Comparison of ENCODE assay signal across 25 cellular contexts in the genomic region with DNA sequence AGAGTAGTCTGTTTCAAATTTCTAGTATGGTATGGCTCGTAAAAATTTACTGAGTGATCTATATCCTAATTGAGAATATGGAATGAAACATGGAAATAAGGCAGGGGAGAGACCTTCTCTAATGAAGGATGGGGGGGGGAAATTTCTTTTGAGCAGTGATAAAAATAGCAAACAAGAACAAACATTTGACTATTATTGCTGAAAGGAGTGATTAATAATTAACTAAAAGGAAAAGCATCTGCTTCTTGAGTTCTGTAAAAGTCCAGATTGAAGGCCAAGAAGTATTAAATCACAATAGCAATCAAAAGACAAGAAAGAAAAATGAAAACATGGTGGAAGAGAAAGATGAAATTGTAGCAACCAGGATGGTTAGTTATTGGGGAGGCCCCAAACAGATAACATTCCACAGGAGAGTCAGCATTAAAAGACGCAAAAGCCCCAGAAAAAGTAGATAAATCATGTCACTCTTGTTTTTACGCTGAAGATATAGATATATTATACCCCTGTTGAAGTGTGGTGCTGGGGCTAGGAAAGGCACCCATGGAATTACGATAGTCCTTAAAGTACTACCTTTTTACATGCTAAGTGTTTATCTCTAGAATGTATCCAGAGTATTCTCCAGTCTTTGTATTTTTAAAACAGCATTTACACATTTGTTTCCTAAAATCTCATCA. TPM values are rescaled to one million over a fixed set of nuclear protein-coding genes. Genes with fewer than 3 reads are reported as not detected.
A peak's percentile ranks its signal among the peaks of the same experiment; 100 is the strongest.
DNase-seq lines count a peak whose midpoint lies in the region; ATAC-seq, FAIRE-seq and TF ChIP-seq lines count a peak whose summit lies in the region.
"Had no signal": no experiment of that assay in that cellular context is flagged by ENCODE, and none has a peak within 500 bp of the region (broad histone marks: within the 10 kb centered on the region; RNA-seq: fewer than 3 reads in every experiment).

No MANE protein-coding gene starts in this region.

- H4K20me1 ChIP-seq in H9 (ENCODE audit: control insufficient read depth, insufficient read depth, insufficient read length): no peaks in the 10 kb centered on the region
- H4K20me1 ChIP-seq: BLaER1 had no signal

- H3K23ac ChIP-seq in H9 (ENCODE audit: insufficient read length, low read depth, low read length): no peak overlapping the region
- H3K23ac ChIP-seq in mesendoderm (ENCODE audit: low read length): no peak overlapping the region

- H3K9ac ChIP-seq in H9 (ENCODE audit: extremely low read depth, insufficient read length, low read length) (no peak overlapping the region), endocrine pancreas (ENCODE audit: control insufficient read depth, insufficient read depth, low read length) (no peak overlapping the region), mesendoderm (ENCODE audit: low read length) (no peak overlapping the region)
- H3K9ac ChIP-seq: BLaER1 had no signal

- H4K91ac ChIP-seq in H9 (ENCODE audit: insufficient read length, low read depth, low read length): no peak overlapping the region

- H3K79me1 ChIP-seq in H9 (ENCODE audit: insufficient read depth, low read depth, low read length, poor library complexity, severe bottlenecking) (no peaks in the 10 kb centered on the region), mesendoderm (ENCODE audit: low read length) (no peaks in the 10 kb centered on the region)

- H3K9me3 ChIP-seq in A549 (no peaks in the 10 kb centered on the region), H9 (ENCODE audit: control insufficient read depth, low read depth, low read length) (no peaks in the 10 kb centered on the region), endocrine pancreas (ENCODE audit: control insufficient read depth, low read length) (no peaks in the 10 kb centered on the region)
- H3K9me3 ChIP-seq: upper lobe of right lung had no signal

- no peak overlapping the region for H2BK12ac ChIP-seq in H9 (ENCODE audit: insufficient read length, low read depth, low read length)

- no peak overlapping the region for H4K5ac ChIP-seq in H9 (ENCODE audit: insufficient read length, low read depth, low read length)
- H4K5ac ChIP-seq in mesendoderm (ENCODE audit: low read length): no peak overlapping the region

- H3K56ac ChIP-seq in H9 (ENCODE audit: insufficient read length, low read depth, low read length): no peak overlapping the region
- H3K56ac ChIP-seq in mesendoderm (ENCODE audit: low read length): no peak overlapping the region

- H2BK20ac ChIP-seq in H9 (ENCODE audit: low read depth, low read length, poor library complexity, severe bottlenecking): no peak overlapping the region

- H3K27ac ChIP-seq in A549 (no peak overlapping the region), H9 (ENCODE audit: insufficient read length, low read depth, low read length) (no peak overlapping the region), mesendoderm (ENCODE audit: low read depth, low read length) (no peak overlapping the region)
- H3K27ac ChIP-seq: BLaER1, dorsolateral prefrontal cortex, epithelial cell of prostate, upper lobe of right lung had no signal

- H3K4me3 ChIP-seq in A549 (no peak overlapping the region), endocrine pancreas (ENCODE audit: control insufficient read depth, insufficient read depth, low read length) (peak overlapping the region; percentile 85), mesendoderm (ENCODE audit: low read length) (no peak overlapping the region)
- H3K4me3 ChIP-seq: BLaER1, dorsolateral prefrontal cortex, upper lobe of right lung had no signal

- CTCF ChIA-PET in A549 (lab: Yijun Ruan, JAX): interaction anchor here (1.3 kb wide), 1 partner anchor 55 kb away, joined by 3 read pairs; no protein-coding TSS in a partner anchor

- TF ChIP-seq POLR2A in A549 (IDR thresholded peaks at IDR 0.05; ENCODE audit: low read length): no peak

- no peaks in the 10 kb centered on the region for H3K27me3 ChIP-seq in H9 (ENCODE audit: insufficient read depth, low read length)
- H3K27me3 ChIP-seq in endocrine pancreas (ENCODE audit: control insufficient read depth, insufficient read depth, low read length): no peaks in the 10 kb centered on the region
- no peaks in the 10 kb centered on the region for H3K27me3 ChIP-seq in mesendoderm (ENCODE audit: insufficient read depth, low read length, poor library complexity)
- H3K27me3 ChIP-seq: BLaER1, dorsolateral prefrontal cortex, upper lobe of right lung had no signal

- WGBS in A549 (ENCODE audit: missing lambda C conversion rate): 89% methylated on average over 4 of the region's 4 CpGs
- no CpG with 5 or more reads among the region's 4 CpGs for WGBS in H9 (ENCODE audit: extremely low coverage, insufficient read length, low lambda C conversion rate)
- no CpG with 5 or more reads among the region's 4 CpGs for WGBS in mesendoderm (ENCODE audit: extremely low coverage, insufficient coverage, low lambda C conversion rate)

- no peaks in the 10 kb centered on the region for H3K27me3 Mint-ChIP-seq in H9 (ENCODE audit: low read depth)
- H3K27me3 Mint-ChIP-seq: central memory CD8-positive, alpha-beta T cell had no signal

- H3K36me3 ChIP-seq in endocrine pancreas (ENCODE audit: control insufficient read depth, insufficient read depth, low read length): no peaks in the 10 kb centered on the region
- no peaks in the 10 kb centered on the region for H3K36me3 ChIP-seq in mesendoderm (ENCODE audit: control insufficient read depth, insufficient read depth, low read length)
- H3K36me3 ChIP-seq: upper lobe of right lung had no signal

- H4K8ac ChIP-seq in H9 (replicated peaks; ENCODE audit: insufficient read length, low read depth, low read length): no peak overlapping the region
- H4K8ac ChIP-seq in mesendoderm (ENCODE audit: low read depth, low read length): no peak overlapping the region

- no peak overlapping the region for H3T11ph ChIP-seq in H9 (ENCODE audit: low read length)

- ATAC-seq in A549: no peak; a peak in 1 of 6 replicates
- no peak for ATAC-seq in HG02642 (IDR thresholded peaks at IDR 0.05; ENCODE audit: poor library complexity, unreplicated experiment)
- ATAC-seq in HG02973 (IDR thresholded peaks at IDR 0.05; ENCODE audit: unreplicated experiment): no peak
- no peak for ATAC-seq in stimulated activated naive CD8-positive, alpha-beta T cell treated with anti-CD3 and anti-CD28 coated beads, Interleukin-15, Interleukin-2, amounts not matched to agents 100 U/mL and 50 U/mL, for 24 hours

- H3K4me2 ChIP-seq in A549: peak overlapping the region; percentile 46
- no peak overlapping the region for H3K4me2 ChIP-seq in H9 (ENCODE audit: insufficient read depth, insufficient read length, low read length)
- no peak overlapping the region for H3K4me2 ChIP-seq in mesendoderm (ENCODE audit: low read length)
- H3K4me2 ChIP-seq: BLaER1 had no signal

- H2BK120ac ChIP-seq in H9 (ENCODE audit: low read depth, low read length, poor library complexity, severe bottlenecking): no peak overlapping the region
- no peak overlapping the region for H2BK120ac ChIP-seq in mesendoderm (ENCODE audit: low read depth, low read length)

- H3K4me1 ChIP-seq in A549 (peaks cover 25% of the 10 kb centered on the region; the same call in 2 of the 3 replicates), H9 (ENCODE audit: insufficient read depth, low read length) (no peaks in the 10 kb centered on the region), endocrine pancreas (ENCODE audit: control insufficient read depth, insufficient read depth, low read length) (peaks cover 25% of the 10 kb centered on the region), mesendoderm (ENCODE audit: control insufficient read depth, low read depth, low read length) (no peaks in the 10 kb centered on the region)
- H3K4me1 ChIP-seq: BLaER1, upper lobe of right lung had no signal

- H3K18ac ChIP-seq in H9 (ENCODE audit: insufficient read length, low read depth, low read length) (no peak overlapping the region), mesendoderm (ENCODE audit: low read length) (peak overlapping the region; percentile 39)

- H3K4me1 Mint-ChIP-seq in H9: peaks cover 17 to 34% of the 10 kb centered on the region in 2 experiments
- H3K4me1 Mint-ChIP-seq: central memory CD8-positive, alpha-beta T cell had no signal

- no peak overlapping the region for H3K14ac ChIP-seq in H9 (ENCODE audit: insufficient read depth, low read length)

- no peak for TF ChIP-seq EP300 in A549 (IDR thresholded peaks at IDR 0.05)

- H3K27ac Mint-ChIP-seq in H9: peak overlapping the region; percentile 57 to 96 (median 86); a peak in 6 of 7 replicates
- H3K27ac Mint-ChIP-seq: activated naive CD4-positive, alpha-beta T cell treated with anti-CD3 and anti-CD28 coated beads for 36 hours had no signal

- no peak for TF ChIP-seq CTCF in A549 (IDR thresholded peaks at IDR 0.05)
- TF ChIP-seq CTCF in H9 (conservative IDR thresholded peaks at IDR 0.05): no peak

- no peak overlapping the region for H2AFZ ChIP-seq in H9 (ENCODE audit: low read length)

- H3K79me2 ChIP-seq in H9 (ENCODE audit: insufficient read depth, low read length) (no peaks in the 10 kb centered on the region), mesendoderm (ENCODE audit: control insufficient read depth, insufficient read depth, low read length) (no peaks in the 10 kb centered on the region)

- DNase-seq in A549 (ENCODE audit: low read depth in 1 of 2, low spot score in 1 of 2): no peak
- DNase-seq in H9: no peak
- DNase-seq in mesendoderm: no peak
- no peak for DNase-seq in NCI-H2029 (lab: John Stamatoyannopoulos, UW)
- no peak for DNase-seq in stimulated activated naive CD8-positive, alpha-beta T cell treated with anti-CD3 and anti-CD28 coated beads, Interleukin-15, Interleukin-2, amounts not matched to agents 100 U/mL and 50 U/mL, for 24 hours
- DNase-seq: activated CD4-positive, alpha-beta T cell treated with anti-CD3 and anti-CD28 coated beads for 4 hours; activated naive CD4-positive, alpha-beta T cell treated with anti-CD3 and anti-CD28 coated beads for 36 hours; activated T-cell treated with anti-CD3 and anti-CD28 coated beads, Interleukin-2, amount 50 U/mL, for 48 hours; COR-L47; dorsolateral prefrontal cortex; hypothalamus; NCI-H1048; NCI-H446 treated with DMSO at 0.1 percent for 48 hours; SHP77 treated with DMSO at 0.1 percent for 48 hours; stimulated activated CD4-positive, alpha-beta T cell treated with anti-CD3 and anti-CD28 coated beads, Interleukin-15, amount 100 ng/mL, for 24 hours; stimulated activated CD8-positive, alpha-beta memory T cell treated with anti-CD3 and anti-CD28 coated beads, Interleukin-4, amount 100 ng/mL, for 48 hours; T-helper 1 cell; upper lobe of right lung had no signal

- no peak for TF ChIP-seq RAD21 in A549 (conservative IDR thresholded peaks at IDR 0.05 in 1 of 2, IDR thresholded peaks at IDR 0.05 in 1 of 2)

- peaks cover 8% of the 10 kb centered on the region in 2 experiments for H3K9me3 Mint-ChIP-seq in H9
- H3K9me3 Mint-ChIP-seq: activated naive CD4-positive, alpha-beta T cell treated with anti-CD3 and anti-CD28 coated beads for 36 hours; central memory CD8-positive, alpha-beta T cell had no signal

- no peak overlapping the region for H3K4me3 Mint-ChIP-seq in H9
- H3K4me3 Mint-ChIP-seq: activated naive CD4-positive, alpha-beta T cell treated with anti-CD3 and anti-CD28 coated beads for 36 hours; central memory CD8-positive, alpha-beta T cell had no signal

- peaks cover 9 to 24% (median 12%) of the 10 kb centered on the region in 3 experiments for H3K36me3 Mint-ChIP-seq in H9 (ENCODE audit: insufficient read depth in 1 of 3, low read depth in 3 of 3)

- FAIRE-seq in A549 (lab: Jason Lieb, UNC): no peak
- FAIRE-seq: frontal cortex had no signal

- H2BK15ac ChIP-seq in H9 (ENCODE audit: low read depth, low read length): no peak overlapping the region
- no peak overlapping the region for H2BK15ac ChIP-seq in mesendoderm (replicated peaks; ENCODE audit: low read depth)

- POLR2A ChIA-PET in A549 (lab: Yijun Ruan, JAX): no interaction called here

- H3K4ac ChIP-seq in H9 (ENCODE audit: low read depth, low read length) (no peak overlapping the region), mesendoderm (ENCODE audit: low read depth, low read length) (no peak overlapping the region)

- H2AK5ac ChIP-seq in H9 (ENCODE audit: insufficient read length, low read length): no peak overlapping the region
- H2AK5ac ChIP-seq in mesendoderm (ENCODE audit: low read length): no peak overlapping the region

- no peaks in the 10 kb centered on the region for H3K23me2 ChIP-seq in H9 (ENCODE audit: insufficient read length, low read depth, low read length, poor library complexity, severe bottlenecking)

- H2BK5ac ChIP-seq in H9 (ENCODE audit: insufficient read length, low read length) (no peak overlapping the region), mesendoderm (ENCODE audit: low read length) (no peak overlapping the region)

RNA-seq across cellular contexts. Expression of a gene that starts 28.7 kb away (rescaled TPM):
- 5.1 and 7.2 TPM in 2 replicates for polyA plus RNA-seq in A549 (2011; rRNA removed)
- polyA plus RNA-seq in A549 (2012; cell fraction: cytosol; rRNA removed): 1.1 TPM in 2 replicates
- 2.0 and 2.2 TPM in 2 replicates for polyA plus RNA-seq in A549 (2012; cell fraction: nucleus; rRNA removed)
- polyA plus RNA-seq in A549 (2017; fragmentation: RNase III; extraction: RNeasy Plus Mini Kit Qiagen cat#74134 plus additional on column Dnase treatment): 0.96 to 1.2 TPM (median 1.1 TPM) in 3 replicates
- 13.3 and 16.9 TPM in 2 replicates for polyA minus RNA-seq in A549 (2011; rRNA and poly(A)+ RNA removed)
- 2.5 and 2.6 TPM in 2 replicates for total RNA-seq in H9 (2021)
- polyA plus RNA-seq in mesendoderm (2013, experiment 1 of 2): 2.2 TPM
- 2.3 TPM for polyA plus RNA-seq in mesendoderm (2013, experiment 2 of 2)
